In the genomic region with DNA sequence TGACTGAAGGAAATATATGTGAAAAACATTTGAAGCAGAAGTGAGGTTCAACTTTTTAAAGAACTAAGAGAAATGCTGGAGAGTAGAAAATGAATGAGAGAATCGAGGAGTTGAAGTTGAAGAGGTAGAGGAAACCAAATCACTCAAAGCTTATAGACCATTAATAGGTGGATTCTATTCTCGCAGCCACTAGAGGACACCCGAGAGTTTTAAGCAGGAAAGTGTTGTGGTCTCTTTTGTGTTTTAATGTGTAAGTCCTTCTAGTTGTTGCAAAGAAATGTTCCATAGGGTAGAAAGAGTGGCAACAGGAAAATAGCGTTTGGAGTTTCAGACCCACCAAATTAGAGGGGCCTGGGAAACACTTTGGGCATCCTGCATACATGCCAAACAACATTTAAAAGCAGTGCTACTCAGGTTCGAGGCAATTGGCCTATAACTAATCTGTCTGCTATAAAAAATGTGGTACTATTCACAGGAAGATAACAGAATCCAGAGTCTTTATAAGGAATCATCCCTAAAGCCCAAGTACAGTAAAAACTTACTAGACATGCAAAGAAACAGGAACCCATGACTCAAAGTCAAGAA, we compare ENCODE assay signal across 10 cellular contexts.
A peak's percentile ranks its signal among the peaks of the same experiment; 100 is the strongest.
DNase-seq lines count a peak whose midpoint lies in the region; ATAC-seq and TF ChIP-seq lines count a peak whose summit lies in the region.
"Had no signal": no experiment of that assay in that cellular context is flagged by ENCODE, and none has a peak within 500 bp of the region (broad histone marks: within the 10 kb centered on the region; RNA-seq: fewer than 3 reads in every experiment).

No MANE protein-coding gene starts in this region.

- 66 to 75% (median 70%) methylated on average over 5 of the region's 5 CpGs for WGBS in ovary, 3 donors
- 72% methylated on average over 5 of the region's 5 CpGs for WGBS in suprapubic skin

- H3K9me3 ChIP-seq in SU-DHL-6 (ENCODE audit: insufficient read depth, low read length): no peaks in the 10 kb centered on the region
- H3K9me3 ChIP-seq in ovary: no peaks in the 10 kb centered on the region
- no peaks in the 10 kb centered on the region for H3K9me3 ChIP-seq in suprapubic skin

- no peak overlapping the region for H3K9ac ChIP-seq in SU-DHL-6 (ENCODE audit: low read length)

- TF ChIP-seq EP300 in ovary (IDR thresholded peaks at IDR 0.05): no peak
- TF ChIP-seq EP300 in suprapubic skin (IDR thresholded peaks at IDR 0.05): no peak

- ATAC-seq in HG03280 (IDR thresholded peaks at IDR 0.05; ENCODE audit: unreplicated experiment) (peak; percentile 75), GM21390 (IDR thresholded peaks at IDR 0.05; ENCODE audit: unreplicated experiment) (no peak)

- no peaks in the 10 kb centered on the region for H3F3A ChIP-seq in SU-DHL-6 (ENCODE audit: insufficient read depth)

- TF ChIP-seq POLR2A in ovary (IDR thresholded peaks at IDR 0.05) (no peak), suprapubic skin (IDR thresholded peaks at IDR 0.05) (no peak)

- peak; percentile 65 for DNase-seq in myocyte (ENCODE audit: low read depth)
- DNase-seq in mucosa of gallbladder (ENCODE audit: low spot score): no peak
- no peak for DNase-seq in ovary
- DNase-seq in suprapubic skin (ENCODE audit: low spot score in 2 of 2): no peak
- DNase-seq: activated T-cell treated with anti-CD3 and anti-CD28 coated beads, Interleukin-2, amount 50 U/mL, for 24 hours; NCI-H1930 had no signal

- intact Hi-C loops in ovary (cut with DNase I): no loop called here

- no peaks in the 10 kb centered on the region for H3K79me2 ChIP-seq in SU-DHL-6 (ENCODE audit: insufficient read depth, low read length)

- H2AFZ ChIP-seq in SU-DHL-6 (ENCODE audit: low read depth, low read length, severe bottlenecking): no peak overlapping the region

- H3K36me3 ChIP-seq in SU-DHL-6 (ENCODE audit: low read length) (no peaks in the 10 kb centered on the region), ovary (no peaks in the 10 kb centered on the region), suprapubic skin (no peaks in the 10 kb centered on the region)

- no peaks in the 10 kb centered on the region for H4K20me1 ChIP-seq in SU-DHL-6 (ENCODE audit: low read depth, low read length)

- H3K27ac ChIP-seq in SU-DHL-6 (ENCODE audit: low read depth, low read length) (no peak overlapping the region), ovary (no peak overlapping the region), suprapubic skin (no peak overlapping the region)

- no peak overlapping the region for H3K4me2 ChIP-seq in SU-DHL-6 (ENCODE audit: low read depth, low read length, poor library complexity, severe bottlenecking)

- no peaks in the 10 kb centered on the region for H3K9me2 ChIP-seq in SU-DHL-6 (replicated peaks; ENCODE audit: insufficient read depth, low read length)

- H3K27me3 ChIP-seq in SU-DHL-6 (ENCODE audit: low read length) (no peaks in the 10 kb centered on the region), ovary (no peaks in the 10 kb centered on the region), suprapubic skin (no peaks in the 10 kb centered on the region)

- H3K4me3 ChIP-seq in SU-DHL-6 (ENCODE audit: insufficient read depth, low read length, poor library complexity, severe bottlenecking) (no peak overlapping the region), ovary (no peak overlapping the region), suprapubic skin (no peak overlapping the region)

- TF ChIP-seq CTCF in GM12873 (IDR thresholded peaks at IDR 0.05; ENCODE audit: insufficient read depth, low read depth, low read length, missing control alignments) (peak; percentile 81), SU-DHL-6 (IDR thresholded peaks at IDR 0.05; ENCODE audit: insufficient read depth, low read length, poor library complexity, severe bottlenecking) (peak; percentile 53), ovary (IDR thresholded peaks at IDR 0.05) (no peak), suprapubic skin (IDR thresholded peaks at IDR 0.05) (no peak)

- H3K4me1 ChIP-seq in ovary (ENCODE audit: insufficient read depth): no peaks in the 10 kb centered on the region
- H3K4me1 ChIP-seq in suprapubic skin: no peaks in the 10 kb centered on the region

Comparison
In these comparisons a context has a peak if more than half of its experiments do, and no peak if none do; other contexts are left out.
1. CTCF ChIP-seq: peak in GM12873 (single experiment) and SU-DHL-6 (single experiment); none in ovary (0 of 3) and suprapubic skin (0 of 2).